Comparison of ENCODE assay signal across 26 cellular contexts in the genomic region with DNA sequence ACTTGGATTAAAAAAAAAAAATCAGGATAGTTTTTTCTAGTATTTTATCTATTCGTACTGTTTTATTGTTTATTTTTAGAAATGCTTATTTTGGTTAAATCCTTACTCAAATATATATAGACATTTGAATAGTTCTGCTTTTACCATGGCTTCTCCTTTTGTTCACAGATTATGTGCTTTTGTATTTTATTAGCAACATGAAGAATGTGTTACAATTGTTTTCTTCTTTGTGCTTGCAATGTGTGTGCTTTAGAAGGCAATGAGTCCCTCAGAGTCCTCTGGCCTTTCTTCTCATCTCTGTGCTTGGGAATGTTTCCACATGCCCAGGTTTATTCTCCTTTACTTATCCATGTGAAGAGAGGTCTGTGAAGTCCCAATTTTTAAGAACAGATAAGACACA.
"Had no signal": no experiment of that assay in that cellular context is flagged by ENCODE, and none has a peak within 500 bp of the region (broad histone marks: within the 10 kb centered on the region; RNA-seq: fewer than 3 reads in every experiment).

No MANE protein-coding gene starts in this region.

- H3K9me3 ChIP-seq: colonic mucosa, gastrocnemius medialis, neutrophil, pancreas, right lobe of liver, stomach, tibial nerve, upper lobe of left lung had no signal

- DNase-seq: colonic mucosa; effector CD8-positive, alpha-beta T cell; endodermal cell; foreskin fibroblast; gastrocnemius medialis; head of caudate nucleus; natural killer cell; pancreas; right lobe of liver; small intestine; stimulated activated CD4-positive, alpha-beta T cell treated with anti-CD3 and anti-CD28 coated beads, Interleukin-12 subunit alpha, Interleukin-12 subunit beta, amount 100 ng/mL, for 4 hours; stimulated activated CD4-positive, alpha-beta T cell treated with anti-CD3 and anti-CD28 coated beads, Interleukin-1b, Interleukin-23, amount 100 ng/mL, for 48 hours; stimulated activated CD4-positive, alpha-beta T cell treated with anti-CD3 and anti-CD28 coated beads, Interleukin-4, amount 100 ng/mL, for 1 hour; stimulated activated CD8-positive, alpha-beta memory T cell treated with anti-CD3 and anti-CD28 coated beads, Interleukin-4, amount 100 ng/mL, for 48 hours; stimulated activated naive CD4-positive, alpha-beta T cell treated with Interleukin-2 at 50 U/mL for 16 hours; stomach; upper lobe of left lung had no signal

- H3K4me3 ChIP-seq: colonic mucosa, gastrocnemius medialis, lung, pancreas, right lobe of liver, stomach, tibial nerve, upper lobe of left lung had no signal

- H3K36me3 Mint-ChIP-seq: natural killer cell had no signal

- H3K27me3 Mint-ChIP-seq: memory B cell had no signal

- H3K27me3 ChIP-seq: colonic mucosa, gastrocnemius medialis, neutrophil, pancreas, right lobe of liver, stomach, tibial nerve, upper lobe of left lung had no signal

- H3K9me3 Mint-ChIP-seq: endodermal cell had no signal

- H3K4me3 Mint-ChIP-seq: dendritic cell treated with granulocyte-macrophage colony-stimulating factor and Interleukin-4, amounts not matched to agents 40 ng/mL and 50 ng/mL, for 4 days; endodermal cell; memory B cell; natural killer cell had no signal

- ATAC-seq: esophagus mucosa, gastrocnemius medialis, left lobe of liver, natural killer cell, pancreas, right lobe of liver had no signal

- H3K27ac ChIP-seq: colonic mucosa, epithelial cell of prostate, gastrocnemius medialis, neutrophil, pancreas, right lobe of liver, stomach, tibial nerve, upper lobe of left lung had no signal

- H3K4me1 Mint-ChIP-seq: natural killer cell had no signal

- H3K4me1 ChIP-seq: colonic mucosa, gastrocnemius medialis, pancreas, stomach had no signal

- H3K36me3 ChIP-seq: colonic mucosa, gastrocnemius medialis, neutrophil, pancreas, right lobe of liver, stomach, tibial nerve, upper lobe of left lung had no signal

- H3K27ac Mint-ChIP-seq: dendritic cell treated with granulocyte-macrophage colony-stimulating factor and Interleukin-4, amounts not matched to agents 40 ng/mL and 50 ng/mL, for 4 days; endodermal cell; memory B cell; natural killer cell; progenitor cell of endocrine pancreas had no signal
